Comparison of ENCODE assay signal across 15 cellular contexts in the genomic region with DNA sequence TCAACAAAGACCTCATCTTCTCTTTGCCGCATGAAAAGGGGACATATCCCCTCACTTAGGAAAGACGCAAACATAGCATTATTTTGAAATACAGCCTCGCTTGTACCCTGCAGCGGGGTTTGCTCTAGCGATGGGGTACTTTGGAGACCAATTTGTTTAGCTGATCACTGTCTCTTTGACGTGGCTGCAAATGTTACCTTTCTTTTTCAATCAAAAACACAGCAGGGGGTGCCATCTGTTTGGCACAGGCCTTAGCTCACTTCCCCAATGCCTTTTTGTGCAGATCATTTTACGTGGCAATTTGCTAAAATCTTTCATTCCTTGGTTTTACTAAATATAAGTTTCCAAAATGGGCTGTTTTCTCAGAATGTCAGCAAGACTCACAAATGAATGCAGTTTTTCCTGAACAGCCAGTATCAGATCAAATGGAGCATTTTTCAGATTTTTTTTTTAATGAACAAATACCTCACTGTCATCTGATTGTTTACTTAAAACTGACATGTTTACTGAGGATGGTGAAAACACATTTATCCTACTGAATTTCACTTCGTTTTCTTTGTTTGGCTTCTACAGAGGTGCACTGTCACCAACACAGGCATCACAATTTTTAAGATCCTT.
A peak's percentile ranks its signal among the peaks of the same experiment; 100 is the strongest.
DNase-seq lines count a peak whose midpoint lies in the region; TF ChIP-seq lines count a peak whose summit lies in the region.
"Had no signal": no experiment of that assay in that cellular context is flagged by ENCODE, and none has a peak within 500 bp of the region (broad histone marks: within the 10 kb centered on the region; RNA-seq: fewer than 3 reads in every experiment).

No MANE protein-coding gene starts in this region.

- in situ Hi-C loops in ACHN (cut with HindIII; ENCODE audit: low pct_ligation_motif_present, low pct_unique_long_range_greater_than_20kb, low sequenced_read_pairs), result no loop called here

- H3K27ac ChIP-seq in ectodermal cell (ENCODE audit: insufficient read depth, low read depth, low read length, poor library complexity, severe bottlenecking), result peak overlapping the region; percentile 76
- H3K27ac ChIP-seq in substantia nigra (ENCODE audit: low read depth, low read length, poor library complexity, severe bottlenecking), result peak overlapping the region; percentile 49
- H3K27ac ChIP-seq in RWPE1, result no peak overlapping the region
- H3K27ac ChIP-seq: 22Rv1 had no signal

- H3K9me3 ChIP-seq in ectodermal cell (ENCODE audit: control insufficient read depth, low read length), result no peaks in the 10 kb centered on the region

- WGBS in ectodermal cell, 2 experiments, result 3 to 6% methylated on average over 8 of the region's 8 CpGs

- H3K27me3 ChIP-seq in ectodermal cell (ENCODE audit: control insufficient read depth, insufficient read depth, low read length, poor library complexity, severe bottlenecking), result no peaks in the 10 kb centered on the region

- CTCF ChIA-PET in RWPE1 (lab: Yijun Ruan, JAX), result interaction anchor here (0.6 kb wide), 1 partner anchor 567 kb away, joined by 3 read pairs; no protein-coding TSS in a partner anchor

- no peaks in the 10 kb centered on the region for H3K36me3 ChIP-seq in ectodermal cell (ENCODE audit: control insufficient read depth, insufficient read depth, low read length)

- peak overlapping the region; percentile 12 for H3K4me3 ChIP-seq in ectodermal cell (ENCODE audit: insufficient read depth, low read depth, low read length)

- intact Hi-C loops in head of caudate nucleus (cut with DNase I), result no loop called here

- peaks cover 23% of the 10 kb centered on the region for H3K4me1 ChIP-seq in ectodermal cell (ENCODE audit: control insufficient read depth, insufficient read depth, low read length)

- TF ChIP-seq CTCF in RWPE1 (conservative IDR thresholded peaks at IDR 0.05; ENCODE audit: low read depth), result no peak

- peak; percentile 43 for DNase-seq in DMS53 (lab: John Stamatoyannopoulos, UW)
- no peak for DNase-seq in DMS53 treated with DMSO at 0.1 percent for 48 hours (lab: John Stamatoyannopoulos, UW; ENCODE audit: unreplicated experiment)
- peak; percentile 57 to 79 for DNase-seq in NCI-H446 (lab: John Stamatoyannopoulos, UW)
- peak in 5 of 49 donors; percentile 19 to 69 (median 20) for DNase-seq in substantia nigra (lab: John Stamatoyannopoulos, UW)
- no peak for DNase-seq in ACHN
- no peak for DNase-seq in head of caudate nucleus
- DNase-seq in RWPE1 (ENCODE audit: low spot score), result no peak
- DNase-seq: activated CD4-positive, alpha-beta T cell treated with anti-CD3 and anti-CD28 coated beads for 4 hours; activated T-cell treated with anti-CD3 and anti-CD28 coated beads, Interleukin-2, amount 50 U/mL, for 72 hours; amniotic stem cell; CD4-positive, alpha-beta T cell; dermis blood vessel endothelial cell; kidney glomerular epithelial cell had no signal

- POLR2A ChIA-PET in RWPE1 (lab: Yijun Ruan, JAX; ENCODE audit: low non-redundant PET), result no interaction called here

Comparison
In these comparisons a context has a peak if more than half of its experiments do, and no peak if none do; other contexts are left out.
1. DNase-seq: peak in DMS53 (single experiment) and NCI-H446 (2 of 2); none in DMS53 treated with DMSO at 0.1 percent for 48 hours (single experiment), ACHN (single experiment), head of caudate nucleus (0 of 42) and RWPE1 (single experiment).